ENCODE assay signal across 14 cellular contexts in the genomic region with DNA sequence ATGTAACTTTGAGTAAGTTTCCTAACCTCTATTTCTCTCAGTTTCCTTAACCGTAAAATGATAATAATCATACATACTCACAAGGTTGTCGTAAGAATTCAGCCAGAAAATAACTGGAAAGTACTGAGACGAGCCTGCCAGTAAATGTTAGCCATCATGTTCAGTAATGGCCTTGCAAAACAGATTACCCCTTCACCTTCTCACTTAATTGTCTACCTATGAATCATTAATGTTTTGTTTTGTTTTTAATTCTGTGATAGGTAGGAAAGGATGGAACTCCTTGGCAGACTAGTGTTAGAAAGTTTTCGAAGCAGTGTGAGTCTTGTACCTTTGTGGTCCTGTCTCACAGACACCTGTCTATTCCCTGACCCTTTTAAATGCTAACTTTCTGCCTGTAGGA. TPM values are rescaled to one million over a fixed set of nuclear protein-coding genes. Genes with fewer than 3 reads are reported as not detected.
A peak's percentile ranks its signal among the peaks of the same experiment; 100 is the strongest.
DNase-seq lines count a peak whose midpoint lies in the region; ATAC-seq and TF ChIP-seq lines count a peak whose summit lies in the region.
"Had no signal": no experiment of that assay in that cellular context is flagged by ENCODE, and none has a peak within 500 bp of the region (broad histone marks: within the 10 kb centered on the region; RNA-seq: fewer than 3 reads in every experiment).

No MANE protein-coding gene starts in this region.

- peaks cover 8 to 64% (median 43%) of the 10 kb centered on the region in 4 donors for H3K36me3 ChIP-seq in esophagus muscularis mucosa

- peak overlapping the region; percentile 9 to 74 for H3K27ac Mint-ChIP-seq in natural killer cell
- no peak overlapping the region for H3K27ac Mint-ChIP-seq in natural killer cell treated with Interleukin-12 subunit alpha and Interleukin-12 subunit beta and Interleukin-15 and Interleukin-18, amount 100 ng/mL, for 72 hours
- no peak overlapping the region for H3K27ac Mint-ChIP-seq in nephron progenitor cell
- H3K27ac Mint-ChIP-seq: B cell; CD4-positive, alpha-beta T cell had no signal

- H3K4me1 Mint-ChIP-seq in natural killer cell (peaks cover 32 to 40% of the 10 kb centered on the region in 2 donors), nephron progenitor cell (no peaks in the 10 kb centered on the region)
- H3K4me1 Mint-ChIP-seq in natural killer cell treated with Interleukin-12 subunit alpha and Interleukin-12 subunit beta and Interleukin-15 and Interleukin-18, amount 100 ng/mL, for 72 hours (ENCODE audit: low read depth in 2 of 2): peaks cover 25 to 43% of the 10 kb centered on the region in 2 donors

- no peaks in the 10 kb centered on the region for H3K27me3 ChIP-seq in esophagus muscularis mucosa

- peak; percentile 78 for TF ChIP-seq EP300 in esophagus muscularis mucosa (IDR thresholded peaks at IDR 0.05)

- no peak for ATAC-seq in natural killer cell
- ATAC-seq in natural killer cell treated with Interleukin-12 subunit alpha and Interleukin-12 subunit beta and Interleukin-15 and Interleukin-18, amount 100 ng/mL, for 72 hours: no peak
- peak; percentile 80 for ATAC-seq in omental fat pad (ENCODE audit: low FRiP score)

- no peak for DNase-seq in natural killer cell
- no peak for DNase-seq in natural killer cell treated with Interleukin-12 subunit alpha and Interleukin-12 subunit beta and Interleukin-15 and Interleukin-18, amount 100 ng/mL, for 72 hours (ENCODE audit: low spot score)
- no peak for DNase-seq in esophagus muscularis mucosa (ENCODE audit: extremely low spot score)
- no peak for DNase-seq in omental fat pad (ENCODE audit: low spot score)
- DNase-seq in NOMO-1 treated with dmso at 0.1 percent for 144 hours (lab: John Stamatoyannopoulos, UW; ENCODE audit: unreplicated experiment): no peak
- DNase-seq in NK-92 treated with Interleukin-12 subunit alpha and Interleukin-12 subunit beta, amount 100 ng/mL, for 24 hours (lab: John Stamatoyannopoulos, UW): no peak
- DNase-seq in nephron progenitor cell: no peak
- DNase-seq: C1 segment of cervical spinal cord; Calu3; CD4-positive, alpha-beta T cell; DMS 273 treated with DMSO at 0.1 percent for 48 hours; H7 had no signal

- H3K4me3 Mint-ChIP-seq in natural killer cell (no peak overlapping the region), nephron progenitor cell (no peak overlapping the region)
- H3K4me3 Mint-ChIP-seq in natural killer cell treated with Interleukin-12 subunit alpha and Interleukin-12 subunit beta and Interleukin-15 and Interleukin-18, amount 100 ng/mL, for 72 hours: no peak overlapping the region
- H3K4me3 Mint-ChIP-seq: B cell; CD4-positive, alpha-beta T cell had no signal

- H3K4me3 ChIP-seq in esophagus muscularis mucosa: no peak overlapping the region

- H3K36me3 Mint-ChIP-seq in natural killer cell (peaks cover 31% of the 10 kb centered on the region), nephron progenitor cell (ENCODE audit: low read depth) (peaks cover 71% of the 10 kb centered on the region)
- peaks cover 33% of the 10 kb centered on the region for H3K36me3 Mint-ChIP-seq in natural killer cell treated with Interleukin-12 subunit alpha and Interleukin-12 subunit beta and Interleukin-15 and Interleukin-18, amount 100 ng/mL, for 72 hours

- peaks cover 0 to 42% (median 40%) of the 10 kb centered on the region in 4 donors for H3K4me1 ChIP-seq in esophagus muscularis mucosa

- TF ChIP-seq POLR2A in esophagus muscularis mucosa (IDR thresholded peaks at IDR 0.05; ENCODE audit: low read depth): no peak

- intact Hi-C loops in natural killer cell (cut with micrococcal nuclease) (loop anchor here (5.0 kb wide), 1 partner anchor 41 kb away; no protein-coding TSS in a partner anchor), esophagus muscularis mucosa (cut with DNase I) (loop anchor here (5.0 kb wide), 1 partner anchor 36 kb away; no protein-coding TSS in a partner anchor)

- no peaks in the 10 kb centered on the region for H3K27me3 Mint-ChIP-seq in natural killer cell (ENCODE audit: low read depth in 2 of 2)
- H3K27me3 Mint-ChIP-seq in natural killer cell treated with Interleukin-12 subunit alpha and Interleukin-12 subunit beta and Interleukin-15 and Interleukin-18, amount 100 ng/mL, for 72 hours: no peaks in the 10 kb centered on the region
- H3K27me3 Mint-ChIP-seq in nephron progenitor cell (ENCODE audit: low read depth, poor library complexity): no peaks in the 10 kb centered on the region
- H3K27me3 Mint-ChIP-seq: B cell; CD4-positive, alpha-beta T cell had no signal

- WGBS in esophagus muscularis mucosa: 51% methylated on average over 4 of the region's 4 CpGs

- H3K9me3 Mint-ChIP-seq in natural killer cell: no peaks in the 10 kb centered on the region
- no peaks in the 10 kb centered on the region for H3K9me3 Mint-ChIP-seq in natural killer cell treated with Interleukin-12 subunit alpha and Interleukin-12 subunit beta and Interleukin-15 and Interleukin-18, amount 100 ng/mL, for 72 hours
- H3K9me3 Mint-ChIP-seq in nephron progenitor cell: peaks cover 36% of the 10 kb centered on the region
- H3K9me3 Mint-ChIP-seq: CD4-positive, alpha-beta T cell had no signal

- H3K9me3 ChIP-seq in esophagus muscularis mucosa: no peaks in the 10 kb centered on the region

- no peak for TF ChIP-seq CTCF in natural killer cell (IDR thresholded peaks at IDR 0.05)
- no peak for TF ChIP-seq CTCF in esophagus muscularis mucosa (IDR thresholded peaks at IDR 0.05)
- TF ChIP-seq CTCF in omental fat pad (IDR thresholded peaks at IDR 0.05): no peak
- TF ChIP-seq CTCF in nephron progenitor cell (IDR thresholded peaks at IDR 0.05): no peak

- peak overlapping the region; percentile 29 to 78 (median 37) for H3K27ac ChIP-seq in esophagus muscularis mucosa (replicated peaks in 1 of 4)

RNA-seq across cellular contexts. Expression of a gene that starts 50.6 kb away (rescaled TPM):
- total RNA-seq in natural killer cell: 100 to 1,000 TPM in 1 of 3 donors, 10 to 100 TPM in 2; 68.0 to 106 (median 84.5) TPM
- total RNA-seq in natural killer cell treated with Interleukin-12 subunit alpha and Interleukin-12 subunit beta and Interleukin-15 and Interleukin-18, amount 100 ng/mL, for 72 hours: 10 to 100 TPM; 68.4 to 71.4 TPM
- total RNA-seq in esophagus muscularis mucosa: 10 to 100 TPM; 53.2 to 70.7 (median 66.9) TPM
- total RNA-seq in omental fat pad: 100 to 1,000 TPM in 3 of 4 donors, 10 to 100 TPM in 1; 91.9 to 133 (median 117) TPM

RNA-seq across cellular contexts. Expression of a gene that starts 52.2 kb away (rescaled TPM):
- total RNA-seq in natural killer cell (10 to 100 TPM; 39.4 to 52.1 (median 49.9) TPM), esophagus muscularis mucosa (1 to 10 TPM; 2.1 to 5.0 (median 4.5) TPM), omental fat pad (10 to 100 TPM; 10.9 to 27.5 (median 17.7) TPM)
- total RNA-seq in natural killer cell treated with Interleukin-12 subunit alpha and Interleukin-12 subunit beta and Interleukin-15 and Interleukin-18, amount 100 ng/mL, for 72 hours: 10 to 100 TPM; 40.7 to 74.2 TPM

RNA-seq across cellular contexts. Expression of a gene that starts 53.7 kb away (rescaled TPM):
- total RNA-seq in natural killer cell (under 1 TPM in 1 of 3 donors, not detected in 2; 0.93 TPM), esophagus muscularis mucosa (under 1 TPM in 2 of 4 donors, not detected in 2; under 0.01 to 0.17 TPM), omental fat pad (1 to 10 TPM in 1 of 4 donors, under 1 TPM in 3; 0.12 to 3.3 (median 0.54) TPM)
- total RNA-seq in natural killer cell treated with Interleukin-12 subunit alpha and Interleukin-12 subunit beta and Interleukin-15 and Interleukin-18, amount 100 ng/mL, for 72 hours: under 1 TPM in 1 of 2 donors, not detected in 1; 0.33 TPM
- total RNA-seq: B cell; Calu3; CD4-positive, alpha-beta T cell; Daoy had no signal

Comparison
In these comparisons a context has a peak if more than half of its experiments do, and no peak if none do; other contexts are left out.
1. H3K27ac Mint-ChIP-seq: peak in natural killer cell (2 of 2); none in natural killer cell treated with Interleukin-12 subunit alpha and Interleukin-12 subunit beta and Interleukin-15 and Interleukin-18, amount 100 ng/mL, for 72 hours (0 of 2) and nephron progenitor cell (single experiment).